8 cellular contexts compared by ENCODE assay signal in genomic region chr17:33968350-33969044, GRCh38.
A peak's percentile ranks its signal among the peaks of the same experiment; 100 is the strongest.
DNase-seq lines count a peak whose midpoint lies in the region; ATAC-seq and TF ChIP-seq lines count a peak whose summit lies in the region.

No MANE protein-coding gene starts in this region.

- no peaks in the 10 kb centered on the region for H3K9me3 ChIP-seq in Loucy (ENCODE audit: insufficient read depth, low read depth, low read length)

- no peak overlapping the region for H2AFZ ChIP-seq in Loucy (ENCODE audit: low read length)

- H3K4me3 ChIP-seq in GM12865 (ENCODE audit: low read depth, low read length) (no peak overlapping the region), Loucy (ENCODE audit: low read length, poor library complexity, severe bottlenecking) (peak overlapping the region; percentile 64)

- H3K27ac Mint-ChIP-seq in CD14-positive monocyte, result peak overlapping the region in 2 of 7 donors; percentile 18 to 75

- H3F3A ChIP-seq in Loucy (ENCODE audit: low read depth), result peaks cover 10% of the 10 kb centered on the region

- peak overlapping the region; percentile 50 for H3K9ac ChIP-seq in Loucy (ENCODE audit: low read depth, low read length, poor library complexity, severe bottlenecking)

- no peaks in the 10 kb centered on the region for H3K9me2 ChIP-seq in Loucy (replicated peaks; ENCODE audit: low read depth, low read length)

- intact Hi-C loops in CD14-positive monocyte (cut with micrococcal nuclease) (no loop called here), Right ventricle myocardium inferior (cut with DNase I) (no loop called here)

- H3K79me2 ChIP-seq in Loucy (ENCODE audit: insufficient read depth, low read length), result no peaks in the 10 kb centered on the region

- H3K9me3 Mint-ChIP-seq in CD14-positive monocyte, result no peaks in the 10 kb centered on the region

- peaks cover 61% of the 10 kb centered on the region for H3K4me1 Mint-ChIP-seq in CD14-positive monocyte

- H3K27me3 ChIP-seq in Loucy (ENCODE audit: insufficient read depth, low read length, poor library complexity, severe bottlenecking), result no peaks in the 10 kb centered on the region

- peak overlapping the region in 1 of 2 donors; percentile 76 for H3K4me3 Mint-ChIP-seq in CD14-positive monocyte

- peaks cover 0 to 14% (median 10%) of the 10 kb centered on the region in 3 donors for H3K27me3 Mint-ChIP-seq in CD14-positive monocyte (ENCODE audit: low read depth in 3 of 3)

- no peaks in the 10 kb centered on the region for H3K36me3 Mint-ChIP-seq in CD14-positive monocyte

- no peak for TF ChIP-seq CTCF in GM12865 (IDR thresholded peaks at IDR 0.05; ENCODE audit: insufficient read depth, low read depth, low read length, missing control alignments)
- TF ChIP-seq CTCF in Loucy (conservative IDR thresholded peaks at IDR 0.05; ENCODE audit: low read length), result no peak
- TF ChIP-seq CTCF in CD14-positive monocyte (IDR thresholded peaks at IDR 0.05), result no peak

- H4K20me1 ChIP-seq in Loucy (ENCODE audit: insufficient read depth, low read length, poor library complexity, severe bottlenecking), result no peaks in the 10 kb centered on the region

- no peaks in the 10 kb centered on the region for H3K36me3 ChIP-seq in Loucy (ENCODE audit: insufficient read depth, low read length)

- DNase-seq in GM12865 (ENCODE audit: low read depth) (peak; percentile 91), cerebellar nuclear complex (lab: John Stamatoyannopoulos, UW) (peak; percentile 33 to 62), putamen (ENCODE audit: low spot score) (no peak), CD14-positive monocyte (ENCODE audit: low spot score) (no peak), Right ventricle myocardium inferior (ENCODE audit: missing footprints) (no peak)

- peaks cover 76% of the 10 kb centered on the region for H3K4me1 ChIP-seq in Loucy (ENCODE audit: insufficient read depth, low read length, poor library complexity, severe bottlenecking)

- H3K4me2 ChIP-seq in Loucy (ENCODE audit: low read depth, low read length, poor library complexity, severe bottlenecking), result peak overlapping the region; percentile 78

- ATAC-seq in GM21423 (IDR thresholded peaks at IDR 0.05; ENCODE audit: unreplicated experiment) (peak; percentile 64), HG02938 (IDR thresholded peaks at IDR 0.05; ENCODE audit: unreplicated experiment) (no peak), Right ventricle myocardium inferior (no peak)

Comparison
In these comparisons a context has a peak if more than half of its experiments do, and no peak if none do; other contexts are left out.
1. DNase-seq: peak in GM12865 (single experiment) and cerebellar nuclear complex (2 of 2); none in putamen (single experiment), CD14-positive monocyte (single experiment) and Right ventricle myocardium inferior (single experiment).